22 cellular contexts compared by ENCODE assay signal in the genomic region with DNA sequence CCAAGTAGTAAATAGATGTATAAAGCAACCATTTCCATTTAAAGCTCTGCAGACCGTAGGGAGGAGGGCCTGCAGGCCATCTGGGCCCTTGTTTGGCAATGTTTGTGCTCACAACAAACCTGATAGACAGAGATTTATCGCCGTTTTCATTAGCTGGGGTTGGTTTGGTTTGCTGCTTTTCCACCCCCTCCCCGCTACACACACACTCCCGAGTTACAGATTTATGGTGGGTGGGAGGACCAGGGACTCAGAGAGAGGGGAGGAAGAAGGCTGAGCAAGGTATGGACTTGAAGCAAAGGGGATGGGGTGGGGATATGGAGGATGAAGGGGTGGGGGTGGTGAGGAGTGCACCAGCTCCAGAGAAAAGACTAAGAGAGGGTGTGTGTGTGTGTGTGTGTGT.
"Had no signal": no experiment of that assay in that cellular context is flagged by ENCODE, and none has a peak within 500 bp of the region (broad histone marks: within the 10 kb centered on the region; RNA-seq: fewer than 3 reads in every experiment).

No MANE protein-coding gene starts in this region.

- H3K27ac Mint-ChIP-seq: activated naive CD8-positive, alpha-beta T cell; stimulated activated naive CD8-positive, alpha-beta T cell treated with anti-CD3 and anti-CD28 coated beads, Interleukin-15, Interleukin-2, amounts not matched to agents 100 ng/mL and 50 ng/mL, for 24 hours had no signal

- H3K36me3 ChIP-seq: esophagus squamous epithelium, thoracic aorta, uterus had no signal

- H3K4me3 ChIP-seq: esophagus squamous epithelium, skin epidermis, thoracic aorta, uterus had no signal

- H3K27me3 ChIP-seq: uterus had no signal

- H3K4me3 Mint-ChIP-seq: activated naive CD8-positive, alpha-beta T cell; neural crest cell; stimulated activated naive CD8-positive, alpha-beta T cell treated with anti-CD3 and anti-CD28 coated beads, Interleukin-15, Interleukin-2, amounts not matched to agents 100 ng/mL and 50 ng/mL, for 24 hours had no signal

- ATAC-seq: left ventricle myocardium superior, right cardiac atrium had no signal

- H3K9me3 ChIP-seq: esophagus squamous epithelium, thoracic aorta, uterus had no signal

- H3K27ac ChIP-seq: epithelial cell of prostate, esophagus squamous epithelium, skin epidermis, thoracic aorta had no signal

- H3K36me3 Mint-ChIP-seq: activated naive CD8-positive, alpha-beta T cell had no signal

- H3K9me3 Mint-ChIP-seq: neural crest cell; stimulated activated naive CD8-positive, alpha-beta T cell treated with anti-CD3 and anti-CD28 coated beads, Interleukin-15, Interleukin-2, amounts not matched to agents 100 ng/mL and 50 ng/mL, for 24 hours had no signal

- DNase-seq: activated CD4-positive, alpha-beta T cell treated with anti-CD3 and anti-CD28 coated beads for 4 hours; activated CD4-positive, alpha-beta T cell treated with anti-CD3 and anti-CD28 coated beads, Interleukin-2, amount 50 U/mL, for 4 hours; activated CD4-positive, CD25-positive, alpha-beta regulatory T cell; activated effector memory CD4-positive, alpha-beta T cell treated with Interleukin-2 at 50 U/mL for 16 hours; activated naive CD4-positive, alpha-beta T cell treated with Interleukin-2 at 50 U/mL for 16 hours; anterior cingulate cortex; dermis blood vessel endothelial cell; effector CD4-positive, alpha-beta T cell; esophagus squamous epithelium; foreskin melanocyte; left ventricle myocardium superior; right cardiac atrium; stimulated activated CD4-positive, alpha-beta T cell treated with anti-CD3 and anti-CD28 coated beads, Interleukin-12 subunit alpha, Interleukin-12 subunit beta, amount 100 ng/mL, for 4 hours; stimulated activated CD4-positive, alpha-beta T cell treated with anti-CD3 and anti-CD28 coated beads, Interleukin-4, amount 100 ng/mL, for 1 hour; trophoblast cell had no signal
